ENCODE assay signal across 8 cellular contexts in genomic region chr5:53095931-53096525, GRCh38. TPM values are rescaled to one million over a fixed set of nuclear protein-coding genes. Genes with fewer than 3 reads are reported as not detected.
DNase-seq lines count a peak whose midpoint lies in the region; ATAC-seq and TF ChIP-seq lines count a peak whose summit lies in the region.

No MANE protein-coding gene starts in this region.

- no peaks in the 10 kb centered on the region for H4K20me1 ChIP-seq in hepatocyte (ENCODE audit: insufficient read depth, poor library complexity, severe bottlenecking)

- H3K4me1 ChIP-seq in hepatocyte (ENCODE audit: insufficient read depth) (peaks cover 7% of the 10 kb centered on the region), spleen (no peaks in the 10 kb centered on the region)

- WGBS in hepatocyte (ENCODE audit: low lambda C conversion rate, missing lambda C conversion rate), result 16% methylated on average over 3 of the region's 3 CpGs
- WGBS in spleen, 5 donors, result 18 to 28% (median 22%) methylated on average over 3 of the region's 3 CpGs

- H3K27ac ChIP-seq in hepatocyte (no peak overlapping the region), spleen (no peak overlapping the region)

- intact Hi-C loops in spleen (cut with DNase I; ENCODE audit: low total_unique reads), result loop anchor here (2.0 kb wide), 1 partner anchor 147 kb away; no protein-coding TSS in a partner anchor

- no peak overlapping the region for H3K4me2 ChIP-seq in hepatocyte

- H2AFZ ChIP-seq in hepatocyte, result no peak overlapping the region

- H3K9me3 ChIP-seq in hepatocyte (ENCODE audit: low read depth) (no peaks in the 10 kb centered on the region), spleen (no peaks in the 10 kb centered on the region)

- DNase-seq in EH (ENCODE audit: low read depth) (peak; percentile 68), LoVo (ENCODE audit: low spot score) (peak; percentile 69), amygdala (lab: John Stamatoyannopoulos, UW) (peak in 35 of 56 donors; percentile 2 to 86 (median 25)), hepatocyte (ENCODE audit: low spot score) (peak; percentile 64), spleen (no peak), GM19238 (ENCODE audit: insufficient read length, low spot score) (no peak)

- no peaks in the 10 kb centered on the region for H3K9me3 Mint-ChIP-seq in T-helper 1 cell treated with Interleukin-12 subunit alpha and Interleukin-12 subunit beta and Interleukin-4 antibody, amounts not matched to agents 30 μg/mL and 1 μg/mL, for 36 hours

- H3K79me2 ChIP-seq in hepatocyte, result no peaks in the 10 kb centered on the region

- TF ChIP-seq CTCF in hepatocyte (IDR thresholded peaks at IDR 0.05; ENCODE audit: poor library complexity) (peak; percentile 85), spleen (IDR thresholded peaks at IDR 0.05 in 8 of 11, conservative IDR thresholded peaks at IDR 0.05 in 3 of 11) (peak; percentile 61 to 86 (median 81))

- H3K27ac Mint-ChIP-seq in T-helper 1 cell treated with Interleukin-12 subunit alpha and Interleukin-12 subunit beta and Interleukin-4 antibody, amounts not matched to agents 30 μg/mL and 1 μg/mL, for 36 hours, result peak overlapping the region; percentile 38

- no peaks in the 10 kb centered on the region for H3K36me3 ChIP-seq in hepatocyte (replicated peaks; ENCODE audit: insufficient read depth, low read depth)
- peaks cover 0 to 59% (median 32%) of the 10 kb centered on the region in 6 donors for H3K36me3 ChIP-seq in spleen

- peaks cover 20% of the 10 kb centered on the region for H3K36me3 Mint-ChIP-seq in T-helper 1 cell treated with Interleukin-12 subunit alpha and Interleukin-12 subunit beta and Interleukin-4 antibody, amounts not matched to agents 30 μg/mL and 1 μg/mL, for 36 hours (ENCODE audit: low read depth)

- H3K27me3 ChIP-seq in hepatocyte (no peaks in the 10 kb centered on the region), spleen (replicated peaks in 1 of 7) (no peaks in the 10 kb centered on the region)

- ATAC-seq in GM21619 (IDR thresholded peaks at IDR 0.05; ENCODE audit: unreplicated experiment), result peak; percentile 73

- TF ChIP-seq POLR2A in spleen (IDR thresholded peaks at IDR 0.05), result no peak

- H3K4me3 ChIP-seq in hepatocyte, result no peak overlapping the region
- no peak overlapping the region for H3K4me3 ChIP-seq in spleen

- no peaks in the 10 kb centered on the region for H3K9me2 ChIP-seq in hepatocyte (replicated peaks; ENCODE audit: insufficient read depth)

- peaks cover 6% of the 10 kb centered on the region for H3K4me1 Mint-ChIP-seq in T-helper 1 cell treated with Interleukin-12 subunit alpha and Interleukin-12 subunit beta and Interleukin-4 antibody, amounts not matched to agents 30 μg/mL and 1 μg/mL, for 36 hours (ENCODE audit: low read depth)

- H3K4me3 Mint-ChIP-seq in T-helper 1 cell treated with Interleukin-12 subunit alpha and Interleukin-12 subunit beta and Interleukin-4 antibody, amounts not matched to agents 30 μg/mL and 1 μg/mL, for 36 hours, result no peak overlapping the region

- no peaks in the 10 kb centered on the region for H3K27me3 Mint-ChIP-seq in T-helper 1 cell treated with Interleukin-12 subunit alpha and Interleukin-12 subunit beta and Interleukin-4 antibody, amounts not matched to agents 30 μg/mL and 1 μg/mL, for 36 hours (ENCODE audit: low read depth)

RNA-seq across cellular contexts. Expression of gene MOCS2, which starts 13.5 kb away (rescaled TPM):
- total RNA-seq in hepatocyte, result 54.9 and 59.9 TPM in 2 replicates
- 43.1 and 45.8 TPM in 2 replicates for polyA plus RNA-seq in hepatocyte
- total RNA-seq in spleen, result 10 to 100 TPM; 16.8 to 44.3 (median 24.4) TPM
- 10 to 100 TPM; 32.2 to 37.3 (median 34.7) TPM for polyA plus RNA-seq in spleen

Comparison
In these comparisons a context has a peak if more than half of its experiments do, and no peak if none do; other contexts are left out.
1. DNase-seq: peak in EH (single experiment), LoVo (single experiment), amygdala (35 of 56) and hepatocyte (single experiment); none in spleen (single experiment) and GM19238 (single experiment).